Comparison of ENCODE assay signal across 8 cellular contexts in the genomic region with DNA sequence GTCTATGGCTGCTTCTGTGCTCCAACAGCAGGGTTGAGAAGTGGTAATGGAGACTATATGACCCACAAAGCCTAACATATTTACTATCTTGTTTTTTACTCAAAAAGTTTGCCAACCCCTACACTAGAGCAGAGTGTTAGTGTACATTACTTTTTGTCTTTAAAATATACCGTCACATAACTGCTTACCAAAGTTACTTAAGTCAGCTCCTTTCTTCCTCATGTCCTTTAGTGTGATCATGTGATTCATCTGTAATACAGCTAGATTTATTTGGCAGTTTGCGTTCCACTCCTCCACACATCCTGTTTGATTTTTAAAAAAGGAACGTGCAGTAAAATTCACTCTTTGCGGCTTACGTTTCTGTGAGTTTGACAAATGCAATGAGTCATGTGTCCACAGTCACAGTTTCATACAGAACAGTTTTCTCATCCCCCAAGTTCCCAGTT.
A peak's percentile ranks its signal among the peaks of the same experiment; 100 is the strongest.
DNase-seq lines count a peak whose midpoint lies in the region; ATAC-seq and TF ChIP-seq lines count a peak whose summit lies in the region.

No MANE protein-coding gene starts in this region.

- H3K36me3 Mint-ChIP-seq in CD14-positive monocyte (no peaks in the 10 kb centered on the region), type B pancreatic cell (no peaks in the 10 kb centered on the region)

- no peaks in the 10 kb centered on the region for H3K27me3 Mint-ChIP-seq in CD14-positive monocyte (ENCODE audit: low read depth in 3 of 3)
- H3K27me3 Mint-ChIP-seq in type B pancreatic cell, result no peaks in the 10 kb centered on the region

- H3K27ac Mint-ChIP-seq in CD14-positive monocyte (peak overlapping the region in 6 of 7 donors; percentile 6 to 78 (median 56)), type B pancreatic cell (no peak overlapping the region)

- ATAC-seq in GM19467 (IDR thresholded peaks at IDR 0.05; ENCODE audit: unreplicated experiment), result peak; percentile 86
- peak; percentile 91 for ATAC-seq in HG03520 (IDR thresholded peaks at IDR 0.05; ENCODE audit: unreplicated experiment)

- DNase-seq in CD14-positive monocyte (ENCODE audit: low spot score), result no peak
- peak; percentile 5 for DNase-seq in activated T-cell treated with anti-CD3 and anti-CD28 coated beads for 4 hours
- DNase-seq in hepatic stellate cell (ENCODE audit: low spot score), result peak; percentile 10
- no peak for DNase-seq in NCI-H69 (lab: John Stamatoyannopoulos, UW)
- DNase-seq in HPDE6-E6E7 (ENCODE audit: extremely low spot score), result no peak
- DNase-seq in type B pancreatic cell (ENCODE audit: extremely low spot score, unreplicated experiment), result no peak

- peak overlapping the region; percentile 5 to 70 for H3K4me3 Mint-ChIP-seq in CD14-positive monocyte
- no peak overlapping the region for H3K4me3 Mint-ChIP-seq in type B pancreatic cell

- peaks cover 0 to 3% (median 0%) of the 10 kb centered on the region in 7 donors for H3K9me3 Mint-ChIP-seq in CD14-positive monocyte
- H3K9me3 Mint-ChIP-seq in type B pancreatic cell, result no peaks in the 10 kb centered on the region

- intact Hi-C loops in CD14-positive monocyte (cut with micrococcal nuclease), result no loop called here

- peaks cover 21% of the 10 kb centered on the region for H3K4me1 Mint-ChIP-seq in CD14-positive monocyte
- no peaks in the 10 kb centered on the region for H3K4me1 Mint-ChIP-seq in type B pancreatic cell (ENCODE audit: unreplicated experiment)

- no peak for TF ChIP-seq CTCF in CD14-positive monocyte (IDR thresholded peaks at IDR 0.05)
- TF ChIP-seq CTCF in type B pancreatic cell (conservative IDR thresholded peaks at IDR 0.05), result no peak

Comparison
In these comparisons a context has a peak if more than half of its experiments do, and no peak if none do; other contexts are left out.
1. DNase-seq: peak in activated T-cell treated with anti-CD3 and anti-CD28 coated beads for 4 hours (single experiment) and hepatic stellate cell (single experiment); none in CD14-positive monocyte (single experiment), NCI-H69 (single experiment), HPDE6-E6E7 (single experiment) and type B pancreatic cell (single experiment).